Comparison of ENCODE assay signal across 3 cellular contexts in genomic region chr12:89364058-89364457, GRCh38.
A peak's percentile ranks its signal among the peaks of the same experiment; 100 is the strongest.
TF ChIP-seq lines count a peak whose summit lies in the region.

No MANE protein-coding gene starts in this region.

TF ChIP-seq in SK-N-SH, 30 proteins besides CTCF, POLR2A, EP300 and RAD21 (continued from another document):
- TF ChIP-seq POLR2AphosphoS5 (IDR thresholded peaks at IDR 0.05; ENCODE audit: low read depth, low read length) (no peak), NRF1 (IDR thresholded peaks at IDR 0.05; ENCODE audit: low read depth, low read length) (no peak), EZH2phosphoT487 (IDR thresholded peaks at IDR 0.05; ENCODE audit: borderline replicate concordance, low read depth) (no peak), TAF1 (IDR thresholded peaks at IDR 0.05; ENCODE audit: borderline replicate concordance, low read depth, low read length) (no peak), MEF2A (IDR thresholded peaks at IDR 0.05; ENCODE audit: borderline replicate concordance, low read depth) (0 out of 2 replicates have a peak, but pooled peaks have one; percentile 39)

TF ChIP-seq in SK-N-SH treated with all-trans-retinoic acid at 6 μM for 48 hours, 23 proteins besides CTCF, POLR2A, EP300 and RAD21 (continued from another document):
- TF ChIP-seq ZFP30 (CRISPR knock-in tag; IDR thresholded peaks at IDR 0.05) (no peak), SNAI2 (CRISPR knock-in tag; IDR thresholded peaks at IDR 0.05) (no peak), RARB (CRISPR knock-in tag; IDR thresholded peaks at IDR 0.05) (no peak), ISL1 (CRISPR knock-in tag; IDR thresholded peaks at IDR 0.05) (no peak), ESRRG (CRISPR knock-in tag; IDR thresholded peaks at IDR 0.05) (no peak), TSHZ2 (CRISPR knock-in tag; IDR thresholded peaks at IDR 0.05) (no peak)

TF ChIP-seq in HEK293, 187 proteins besides CTCF, POLR2A, EP300 and RAD21 (continued from another document):
- TF ChIP-seq ZNF501 (tag by site-specific recombination; IDR thresholded peaks at IDR 0.05), result no peak
- peak; percentile 79 for TF ChIP-seq PRDM10 (tag by site-specific recombination; IDR thresholded peaks at IDR 0.05)
- TF ChIP-seq ZNF121 (tag by site-specific recombination; IDR thresholded peaks at IDR 0.05), result no peak
- no peak for TF ChIP-seq ZNF837 (tag by site-specific recombination; IDR thresholded peaks at IDR 0.05)
- no peak for TF ChIP-seq ZNF404 (tag by site-specific recombination; IDR thresholded peaks at IDR 0.05)
- TF ChIP-seq ZNF518A (tag by site-specific recombination; conservative IDR thresholded peaks at IDR 0.05; ENCODE audit: low read depth), result no peak
- TF ChIP-seq BCL11A (tag by site-specific recombination; IDR thresholded peaks at IDR 0.05; ENCODE audit: low read depth), result no peak
- TF ChIP-seq ZNF398 (tag by site-specific recombination; IDR thresholded peaks at IDR 0.05), result peak; percentile 89
- TF ChIP-seq ZNF76 (tag by site-specific recombination; IDR thresholded peaks at IDR 0.05; ENCODE audit: borderline replicate concordance, low read depth), result no peak
- no peak for TF ChIP-seq GLIS2 (tag by site-specific recombination; IDR thresholded peaks at IDR 0.05)
- TF ChIP-seq ZNF157 (tag by site-specific recombination; IDR thresholded peaks at IDR 0.05), result no peak
- no peak for TF ChIP-seq ZNF138 (tag by site-specific recombination; IDR thresholded peaks at IDR 0.05; ENCODE audit: borderline replicate concordance)
- no peak for TF ChIP-seq KLF8 (tag by site-specific recombination; IDR thresholded peaks at IDR 0.05)
- TF ChIP-seq ZNF24 (tag by site-specific recombination; IDR thresholded peaks at IDR 0.05), result no peak
- no peak for TF ChIP-seq ZNF266 (tag by site-specific recombination; IDR thresholded peaks at IDR 0.05; ENCODE audit: low read depth)
